In genomic region chr1:53264048-53264447, GRCh38 we compare ENCODE assay signal across 11 cellular contexts.
"Had no signal": no experiment of that assay in that cellular context is flagged by ENCODE, and none has a peak within 500 bp of the region (broad histone marks: within the 10 kb centered on the region; RNA-seq: fewer than 3 reads in every experiment).

No MANE protein-coding gene starts in this region.

- H3K4me2 ChIP-seq: GM23338 had no signal

- H3K4me1 Mint-ChIP-seq: GM23338, H9 had no signal

- H2AFZ ChIP-seq: GM23248, GM23338 had no signal

- H3K4me3 Mint-ChIP-seq: GM23338, H9, HFFc6 had no signal

- DNase-seq: GM23248, GOT3, H7, H9, HCEC 1CT, HFFc6 had no signal

- H3K9me3 Mint-ChIP-seq: GM23338, H9, HFFc6 had no signal

- H3K9ac ChIP-seq: GM23248 had no signal

- H3K4me1 ChIP-seq: HAP-1 had no signal

- H3K27ac Mint-ChIP-seq: GM23338, HFFc6 had no signal

- H3K27ac ChIP-seq: GM23248 had no signal

- FAIRE-seq: H1, H54 had no signal

- ATAC-seq: GM23338, HCT116 had no signal

- H3K9me3 ChIP-seq: HAP-1 had no signal

- H3K4me3 ChIP-seq: GM23248, GM23338, HAP-1 had no signal
